ENCODE assay signal across 1 cellular context in genomic region chr14:70866992-70867391, GRCh38.
TF ChIP-seq lines count a peak whose summit lies in the region.
"Not testable (repeated sequence)": the region's sequence is repeated elsewhere in the genome, so short reads cannot be mapped to it uniquely, and the experiment has no call there.

No MANE protein-coding gene starts in this region.

- not testable (repeated sequence) for H3K27ac ChIP-seq in HEK293 (ENCODE audit: extremely low read depth, low read depth, low read length)

- not testable (repeated sequence) for TF ChIP-seq CTCF in HEK293 (tag by site-specific recombination; IDR thresholded peaks at IDR 0.05)

- H3K9me3 ChIP-seq in HEK293 (ENCODE audit: control insufficient read depth, insufficient read depth, low read depth, low read length), result not testable (repeated sequence)

- POLR2A ChIA-PET in HEK293 (lab: Yijun Ruan, JAX), result not testable (repeated sequence)

- not testable (repeated sequence) for H3K4me3 ChIP-seq in HEK293 (ENCODE audit: low read depth, low read length)

- H3K36me3 ChIP-seq in HEK293 (ENCODE audit: control insufficient read depth in 2 of 2, insufficient read depth in 1 of 2, low read length in 2 of 2), result not testable (repeated sequence)

- H3K4me1 ChIP-seq in HEK293 (ENCODE audit: control insufficient read depth, insufficient read depth, low read length), result not testable (repeated sequence)

- CTCF ChIA-PET in HEK293 (lab: Yijun Ruan, JAX), result not testable (repeated sequence)

TF ChIP-seq in HEK293, 187 proteins besides CTCF, POLR2A, EP300 and RAD21:
- TF ChIP-seq SETDB1 (IDR thresholded peaks at IDR 0.05; ENCODE audit: insufficient read length, low read length), result peak; percentile 90
